ENCODE assay signal across 19 cellular contexts in genomic region chr1:89563957-89564604, GRCh38. TPM values are rescaled to one million over a fixed set of nuclear protein-coding genes. Genes with fewer than 3 reads are reported as not detected.
DNase-seq lines count a peak whose midpoint lies in the region; ATAC-seq and TF ChIP-seq lines count a peak whose summit lies in the region.
"Had no signal": no experiment of that assay in that cellular context is flagged by ENCODE, and none has a peak within 500 bp of the region (broad histone marks: within the 10 kb centered on the region; RNA-seq: fewer than 3 reads in every experiment).

No MANE protein-coding gene starts in this region.

- DNase-seq in BJ (ENCODE audit: low read depth) (peak; percentile 2), NCI-H69 (lab: John Stamatoyannopoulos, UW) (peak; percentile 49), mesothelial cell of epicardium (ENCODE audit: low spot score in 2 of 2, unreplicated experiment in 2 of 2) (no peak), GM19240 (ENCODE audit: insufficient read length, low spot score) (no peak), NCI-H345 treated with DMSO at 0.1 percent for 48 hours (lab: John Stamatoyannopoulos, UW; ENCODE audit: unreplicated experiment) (no peak)
- DNase-seq: activated CD4-positive, alpha-beta T cell treated with anti-CD3 and anti-CD28 coated beads for 36 hours; foreskin keratinocyte; immature natural killer cell; KG1; mucosa of descending colon; NCI-H187 treated with DMSO at 0.1 percent for 48 hours; NK-92 treated with Interleukin-12 subunit alpha and Interleukin-12 subunit beta, amount 100 ng/mL, for 24 hours; psoas muscle; stimulated activated CD4-positive, alpha-beta T cell treated with anti-CD3 and anti-CD28 coated beads, Interleukin-2, amount 100 ng/mL, for 48 hours; stimulated activated naive B cell treated with anti-CD40 and anti-IgM and Interleukin-4, amounts not matched to agents 10 μg/mL and 1 μg/mL and 100 μg/mL, for 72 hours had no signal

- peak overlapping the region; percentile 73 for H3K27ac ChIP-seq in cingulate gyrus (ENCODE audit: low read depth, low read length)
- H3K27ac ChIP-seq: foreskin keratinocyte, psoas muscle, thoracic aorta had no signal

- no peak for ATAC-seq in GM18870 (IDR thresholded peaks at IDR 0.05; ENCODE audit: unreplicated experiment)
- ATAC-seq: activated CD4-positive, alpha-beta T cell treated with anti-CD3 and anti-CD28 coated beads for 36 hours; foreskin keratinocyte; mucosa of descending colon; Panc1; psoas muscle; stimulated activated naive B cell treated with anti-CD40 and anti-IgM and Interleukin-4, amounts not matched to agents 10 μg/mL and 1 μg/mL and 100 μg/mL, for 72 hours had no signal

- peaks cover 45% of the 10 kb centered on the region for H3K4me1 Mint-ChIP-seq in mesothelial cell of epicardium
- H3K4me1 Mint-ChIP-seq: immature natural killer cell had no signal

- POLR2A ChIA-PET in BJ (lab: Charles Lee): no interaction called here

- H3K9me3 Mint-ChIP-seq in mesothelial cell of epicardium: peaks cover 5% of the 10 kb centered on the region
- H3K9me3 Mint-ChIP-seq: stimulated activated naive B cell treated with anti-CD40 and anti-IgM and Interleukin-4, amounts not matched to agents 10 μg/mL and 1 μg/mL and 100 μg/mL, for 72 hours had no signal

- H3K4me3 ChIP-seq in BJ (ENCODE audit: low read depth, low read length): no peak overlapping the region
- H3K4me3 ChIP-seq: mucosa of descending colon, psoas muscle, thoracic aorta had no signal

- no peak for TF ChIP-seq CTCF in BJ (IDR thresholded peaks at IDR 0.05; ENCODE audit: insufficient read depth, low read depth, low read length)
- no peak for TF ChIP-seq CTCF in mesothelial cell of epicardium (IDR thresholded peaks at IDR 0.05; ENCODE audit: unreplicated experiment)

- no peaks in the 10 kb centered on the region for H3K27me3 Mint-ChIP-seq in mesothelial cell of epicardium (ENCODE audit: low read depth)
- H3K27me3 Mint-ChIP-seq: activated CD4-positive, alpha-beta T cell treated with anti-CD3 and anti-CD28 coated beads for 36 hours; stimulated activated naive B cell treated with anti-CD40 and anti-IgM and Interleukin-4, amounts not matched to agents 10 μg/mL and 1 μg/mL and 100 μg/mL, for 72 hours had no signal

- H3K27me3 ChIP-seq in BJ (ENCODE audit: control insufficient read depth, insufficient read depth, low read length): no peaks in the 10 kb centered on the region
- H3K27me3 ChIP-seq: foreskin keratinocyte had no signal

- CTCF ChIA-PET in BJ (lab: Yijun Ruan, JAX): no interaction called here

- H3K27ac Mint-ChIP-seq in mesothelial cell of epicardium: peak overlapping the region; percentile 72
- H3K27ac Mint-ChIP-seq: activated CD4-positive, alpha-beta T cell treated with anti-CD3 and anti-CD28 coated beads for 36 hours; immature natural killer cell; stimulated activated naive B cell treated with anti-CD40 and anti-IgM and Interleukin-4, amounts not matched to agents 10 μg/mL and 1 μg/mL and 100 μg/mL, for 72 hours had no signal

- H3K4me3 Mint-ChIP-seq in mesothelial cell of epicardium: no peak overlapping the region
- H3K4me3 Mint-ChIP-seq: activated CD4-positive, alpha-beta T cell treated with anti-CD3 and anti-CD28 coated beads for 36 hours; immature natural killer cell; stimulated activated naive B cell treated with anti-CD40 and anti-IgM and Interleukin-4, amounts not matched to agents 10 μg/mL and 1 μg/mL and 100 μg/mL, for 72 hours had no signal

- no peaks in the 10 kb centered on the region for H3K36me3 ChIP-seq in BJ (ENCODE audit: control insufficient read depth, insufficient read depth, low read length)
- H3K36me3 ChIP-seq: thoracic aorta had no signal

- peaks cover 5% of the 10 kb centered on the region for H3K36me3 Mint-ChIP-seq in mesothelial cell of epicardium
- H3K36me3 Mint-ChIP-seq: immature natural killer cell had no signal

RNA-seq across cellular contexts. Expression of gene LRRC8B, which starts 39.5 kb away (rescaled TPM):
- 0.20 and 0.22 TPM in 2 replicates for polyA plus RNA-seq in BJ (2011; rRNA removed)
- polyA minus RNA-seq in BJ (2011; rRNA and poly(A)+ RNA removed): 0.05 and 0.24 TPM in 2 replicates
- total RNA-seq in mesothelial cell of epicardium: 12.5 to 14.3 TPM (median 13.9 TPM) in 3 replicates

Comparison
In these comparisons a context has a peak if more than half of its experiments do, and no peak if none do; other contexts are left out.
1. DNase-seq: peak in BJ (single experiment) and NCI-H69 (single experiment); none in mesothelial cell of epicardium (0 of 2), GM19240 (single experiment) and NCI-H345 treated with DMSO at 0.1 percent for 48 hours (single experiment).